ENCODE assay signal across 2 cellular contexts in the genomic region with DNA sequence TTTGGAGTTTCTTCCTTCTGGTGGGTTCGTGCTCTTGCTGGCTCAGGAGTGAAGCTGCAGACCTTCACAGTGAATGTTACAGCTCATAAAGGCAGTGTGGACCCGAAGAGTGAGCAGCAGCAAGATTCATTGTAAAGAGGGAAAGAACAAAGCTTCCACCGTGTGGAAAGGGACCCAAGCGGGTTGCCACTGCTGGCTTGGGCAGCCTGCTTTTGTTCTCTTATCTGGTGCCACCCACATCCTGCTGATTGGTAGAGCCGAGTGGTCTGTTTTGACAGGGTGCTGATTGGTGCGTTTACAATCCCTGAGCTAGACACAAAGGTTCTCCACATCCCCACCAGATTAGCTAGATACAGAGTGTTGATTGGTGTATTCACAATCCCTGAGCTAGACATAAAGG. TPM values are rescaled to one million over a fixed set of nuclear protein-coding genes. Genes with fewer than 3 reads are reported as not detected.
"Had no signal": no experiment of that assay in that cellular context is flagged by ENCODE, and none has a peak within 500 bp of the region (broad histone marks: within the 10 kb centered on the region; RNA-seq: fewer than 3 reads in every experiment).

No MANE protein-coding gene starts in this region.

RNA-seq across cellular contexts. Expression of a gene that starts 33.7 kb away (rescaled TPM):
- total RNA-seq: activated B cell treated with CpG ODN at 0.5 μM for 24 hours, frontal cortex had no signal
